ENCODE assay signal across 24 cellular contexts in the genomic region with DNA sequence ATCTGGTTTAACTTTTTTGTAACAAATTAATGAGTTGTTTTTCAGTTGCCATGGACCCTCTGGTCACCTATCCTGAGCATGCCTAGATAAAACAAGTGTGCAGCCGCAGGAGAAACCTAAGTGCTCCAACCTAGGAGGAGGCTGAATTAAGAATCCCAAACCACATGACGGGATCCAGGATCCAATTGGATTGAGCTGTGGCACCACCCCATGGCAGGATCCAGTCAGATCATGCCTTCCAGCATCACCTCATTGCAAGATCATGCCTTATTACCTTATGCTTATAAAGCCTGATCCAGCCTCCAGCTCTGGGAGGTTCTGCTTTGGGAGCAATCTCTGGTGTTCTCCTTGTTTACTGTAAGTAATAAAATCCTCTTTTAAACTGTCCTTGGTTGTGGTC.
"Had no signal": no experiment of that assay in that cellular context is flagged by ENCODE, and none has a peak within 500 bp of the region (broad histone marks: within the 10 kb centered on the region; RNA-seq: fewer than 3 reads in every experiment).

No MANE protein-coding gene starts in this region.

- H3K4me3 ChIP-seq: adrenal gland, Peyer's patch, SJSA1 had no signal

- H3K4me1 Mint-ChIP-seq: activated CD4-positive, alpha-beta memory T cell treated with anti-CD3 and anti-CD28 coated beads, Interleukin-2, amount 10 ng/mL, durations not matched to agents 7 days and 5 days; activated CD4-positive, alpha-beta T cell treated with anti-CD3 and anti-CD28 coated beads for 36 hours; activated naive CD8-positive, alpha-beta T cell treated with anti-CD3 and anti-CD28 coated beads, Interleukin-2, amount 10 ng/mL, durations not matched to agents 7 days and 5 days; activated T-helper 17 cell treated with anti-CD3 and anti-CD28 coated beads, Interleukin-2, amount 50 U/mL, for 72 hours had no signal

- H3K27me3 ChIP-seq: adrenal gland, Peyer's patch, SJSA1 had no signal

- ATAC-seq: activated CD4-positive, alpha-beta T cell treated with anti-CD3 and anti-CD28 coated beads for 36 hours; activated T-helper 17 cell treated with anti-CD3 and anti-CD28 coated beads, Interleukin-2, amount 50 U/mL, for 72 hours had no signal

- H3K27ac Mint-ChIP-seq: activated CD4-positive, alpha-beta memory T cell treated with anti-CD3 and anti-CD28 coated beads, Interleukin-2, amount 10 ng/mL, durations not matched to agents 7 days and 5 days; activated CD4-positive, alpha-beta T cell treated with anti-CD3 and anti-CD28 coated beads for 36 hours; activated naive CD8-positive, alpha-beta T cell treated with anti-CD3 and anti-CD28 coated beads, Interleukin-2, amount 10 ng/mL, durations not matched to agents 7 days and 5 days; activated T-helper 17 cell treated with anti-CD3 and anti-CD28 coated beads, Interleukin-2, amount 50 U/mL, for 72 hours; T-helper 1 cell treated with Interleukin-12 subunit alpha and Interleukin-12 subunit beta and Interleukin-4 antibody, amounts not matched to agents 30 μg/mL and 1 μg/mL, for 36 hours had no signal

- H3K36me3 Mint-ChIP-seq: activated naive CD8-positive, alpha-beta T cell treated with anti-CD3 and anti-CD28 coated beads, Interleukin-2, amount 10 ng/mL, durations not matched to agents 7 days and 5 days had no signal

- H3K36me3 ChIP-seq: adrenal gland, Peyer's patch, SJSA1 had no signal

- H3K9me3 ChIP-seq: adrenal gland, Peyer's patch, SJSA1 had no signal

- H3K27me3 Mint-ChIP-seq: activated CD4-positive, alpha-beta memory T cell treated with anti-CD3 and anti-CD28 coated beads, Interleukin-2, amount 10 ng/mL, durations not matched to agents 7 days and 5 days; activated naive CD8-positive, alpha-beta T cell treated with anti-CD3 and anti-CD28 coated beads, Interleukin-2, amount 10 ng/mL, durations not matched to agents 7 days and 5 days had no signal

- H3K9me3 Mint-ChIP-seq: activated naive CD8-positive, alpha-beta T cell treated with anti-CD3 and anti-CD28 coated beads, Interleukin-2, amount 10 ng/mL, durations not matched to agents 7 days and 5 days had no signal

- DNase-seq: activated CD4-positive, alpha-beta memory T cell treated with anti-CD3 and anti-CD28 coated beads, Interleukin-2, amount 10 ng/mL, durations not matched to agents 7 days and 5 days; activated CD4-positive, alpha-beta T cell treated with anti-CD3 and anti-CD28 coated beads for 36 hours; activated CD4-positive, alpha-beta T cell treated with anti-CD3 and anti-CD28 coated beads, Interleukin-2, amount 50 U/mL, for 1 hour; activated gamma-delta T cell treated with Interleukin-2 at 50 U/mL for 16 hours; activated naive CD4-positive, alpha-beta T cell treated with anti-CD3 and anti-CD28 coated beads, Interleukin-2, amount 50 U/mL, for 16 hours; activated naive CD8-positive, alpha-beta T cell treated with anti-CD3 and anti-CD28 coated beads, Interleukin-2, amount 10 ng/mL, durations not matched to agents 7 days and 5 days; activated T-cell treated with anti-CD3 and anti-CD28 coated beads for 4 hours; activated T-cell treated with anti-CD3 and anti-CD28 coated beads, Interleukin-2, amount 50 U/mL, for 48 hours; adrenal gland; anterior cingulate cortex; caudate nucleus; NCI-H1105 treated with DMSO at 0.1 percent for 48 hours; NCI-H1436 treated with DMSO at 0.1 percent for 48 hours; NCI-H187 treated with DMSO at 0.1 percent for 48 hours; NCI-H2081 treated with DMSO at 0.1 percent for 48 hours; NCI-H2171 treated with DMSO at 0.1 percent for 48 hours; NCI-H226; NCI-H526; NK-92 treated with Interleukin-12 subunit alpha and Interleukin-12 subunit beta, amount 100 ng/mL, for 24 hours; Peyer's patch; SHP77 had no signal

- H3K4me3 Mint-ChIP-seq: activated CD4-positive, alpha-beta memory T cell treated with anti-CD3 and anti-CD28 coated beads, Interleukin-2, amount 10 ng/mL, durations not matched to agents 7 days and 5 days; activated CD4-positive, alpha-beta T cell treated with anti-CD3 and anti-CD28 coated beads for 36 hours; activated naive CD8-positive, alpha-beta T cell treated with anti-CD3 and anti-CD28 coated beads, Interleukin-2, amount 10 ng/mL, durations not matched to agents 7 days and 5 days; activated T-helper 17 cell treated with anti-CD3 and anti-CD28 coated beads, Interleukin-2, amount 50 U/mL, for 72 hours; T-helper 1 cell treated with Interleukin-12 subunit alpha and Interleukin-12 subunit beta and Interleukin-4 antibody, amounts not matched to agents 30 μg/mL and 1 μg/mL, for 36 hours had no signal

- H3K4me1 ChIP-seq: adrenal gland, Peyer's patch, SJSA1 had no signal

- H3K27ac ChIP-seq: adrenal gland, Peyer's patch, SJSA1 had no signal
